Comparison of ENCODE assay signal across 11 cellular contexts in the genomic region with DNA sequence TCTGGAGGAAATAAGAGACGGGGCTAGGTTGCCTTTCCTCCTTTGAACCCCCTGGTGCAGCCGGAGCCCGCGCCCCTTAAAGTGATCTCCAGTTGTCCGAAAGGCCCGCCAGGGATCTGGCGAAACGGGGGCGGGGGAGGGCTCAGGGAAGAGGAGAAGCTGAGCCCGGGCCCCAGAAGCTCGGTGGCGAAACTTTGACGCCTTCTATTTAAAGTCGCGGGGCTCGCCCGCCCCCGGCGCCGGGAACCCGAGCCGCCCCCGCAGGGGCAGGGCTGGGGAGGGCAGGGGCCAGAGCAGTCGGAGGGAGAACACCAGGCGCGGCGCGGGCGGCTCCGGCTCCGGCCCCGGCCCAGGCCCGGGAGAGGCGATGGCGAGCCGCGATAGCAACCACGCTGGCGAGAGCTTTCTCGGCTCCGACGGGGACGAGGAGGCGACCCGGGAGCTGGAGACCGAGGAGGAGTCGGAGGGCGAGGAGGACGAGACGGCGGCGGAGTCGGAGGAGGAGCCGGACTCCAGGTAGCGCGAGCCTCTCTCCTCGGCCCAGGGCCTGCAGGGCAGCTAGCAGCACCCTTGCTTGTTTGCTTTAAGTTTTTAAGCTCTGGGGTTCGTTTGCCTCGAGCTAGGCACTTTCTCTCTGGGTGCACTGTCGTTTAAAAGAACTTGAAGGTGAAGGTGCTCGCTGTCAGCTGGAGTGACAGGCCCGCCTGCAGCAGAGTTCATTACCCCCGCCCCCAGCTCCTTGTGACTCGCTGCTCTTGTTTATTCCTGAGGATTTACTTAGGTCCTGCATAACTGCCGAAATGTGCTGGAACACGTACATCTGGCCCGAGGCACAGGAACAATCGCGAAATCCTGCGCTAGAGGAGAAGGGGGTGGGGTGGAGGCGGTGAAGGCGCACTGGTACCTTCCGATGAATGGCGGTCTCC. TPM values are rescaled to one million over a fixed set of nuclear protein-coding genes. Genes with fewer than 3 reads are reported as not detected.
DNase-seq lines count a peak whose midpoint lies in the region; ATAC-seq, FAIRE-seq and TF ChIP-seq lines count a peak whose summit lies in the region.
"Had no signal": no experiment of that assay in that cellular context is flagged by ENCODE, and none has a peak within 500 bp of the region (broad histone marks: within the 10 kb centered on the region; RNA-seq: fewer than 3 reads in every experiment).

A gene (plus strand): TSS at position 296 of the 926 bp plus-strand sequence. CDS start 72 bp downstream, at position 368.

- 54 to 71% methylated on average over 49 to 66 of the region's 74 CpGs for WGBS in upper lobe of left lung, 2 donors

- peak within 1 kb of the TSS in 3 of 4 donors; percentile 11 to 80 (median 53) for H3K27ac ChIP-seq in upper lobe of left lung

- H3K36me3 ChIP-seq in upper lobe of left lung: peaks cover 0 to 17% (median 2%) of the 10 kb centered on the region in 4 donors

- no peak for FAIRE-seq in urothelium cell line (lab: Jason Lieb, UNC)
- FAIRE-seq: A204.1 had no signal

- TF ChIP-seq POLR2A in upper lobe of left lung (IDR thresholded peaks at IDR 0.05): peak in 1 of 4 donors; percentile 12

- peak; percentile 40 to 89 for ATAC-seq in upper lobe of left lung (ENCODE audit: low FRiP score in 2 of 2)
- no peak for ATAC-seq in HG02588 (IDR thresholded peaks at IDR 0.05; ENCODE audit: unreplicated experiment)
- ATAC-seq in HG03457 (IDR thresholded peaks at IDR 0.05; ENCODE audit: unreplicated experiment): no peak
- ATAC-seq: naive thymus-derived CD4-positive, alpha-beta T cell had no signal

- H3K4me1 ChIP-seq in upper lobe of left lung: peaks cover 0 to 6% (median 3%) of the 10 kb centered on the region in 4 donors

- DNase-seq in DMS53 (lab: John Stamatoyannopoulos, UW) (peak; percentile 52), DMS53 treated with DMSO at 0.1 percent for 48 hours (lab: John Stamatoyannopoulos, UW; ENCODE audit: unreplicated experiment) (no peak), fibroblast of mammary gland (ENCODE audit: low read depth) (peak; percentile 53), midbrain (lab: John Stamatoyannopoulos, UW) (peak; percentile 3), upper lobe of left lung (peak; percentile 33 to 88), urothelium cell line (ENCODE audit: low spot score) (no peak)
- DNase-seq: NCI-H1436 had no signal

- H3K27me3 ChIP-seq in upper lobe of left lung: no peaks in the 10 kb centered on the region

- no peaks in the 10 kb centered on the region for H3K9me3 ChIP-seq in upper lobe of left lung

- TF ChIP-seq EP300 in upper lobe of left lung (IDR thresholded peaks at IDR 0.05): no peak

- H3K4me3 ChIP-seq in fibroblast of mammary gland (ENCODE audit: control insufficient read depth, low read depth, low read length): peak within 1 kb of the TSS; percentile 47
- H3K4me3 ChIP-seq in upper lobe of left lung: peak within 1 kb of the TSS; percentile 13 to 53 (median 46)

- TF ChIP-seq CTCF in fibroblast of mammary gland (conservative IDR thresholded peaks at IDR 0.05; ENCODE audit: control insufficient read depth, insufficient read depth, low read depth, low read length): no peak
- TF ChIP-seq CTCF in upper lobe of left lung (IDR thresholded peaks at IDR 0.05): no peak

RNA-seq across cellular contexts. Expression of the gene that starts here (rescaled TPM):
- total RNA-seq in upper lobe of left lung: 10 to 100 TPM in 1 of 6 donors, 1 to 10 TPM in 4, under 1 TPM in 1; 0.77 to 12.6 (median 3.6) TPM

Comparison
In these comparisons a context has a peak if more than half of its experiments do, and no peak if none do; other contexts are left out.
1. DNase-seq: peak in DMS53 (single experiment), fibroblast of mammary gland (single experiment), midbrain (single experiment) and upper lobe of left lung (2 of 2); none in DMS53 treated with DMSO at 0.1 percent for 48 hours (single experiment) and urothelium cell line (single experiment).
2. ATAC-seq: peak in upper lobe of left lung (2 of 2); none in HG02588 (single experiment) and HG03457 (single experiment).